Comparison of ENCODE assay signal across 25 cellular contexts in the genomic region with DNA sequence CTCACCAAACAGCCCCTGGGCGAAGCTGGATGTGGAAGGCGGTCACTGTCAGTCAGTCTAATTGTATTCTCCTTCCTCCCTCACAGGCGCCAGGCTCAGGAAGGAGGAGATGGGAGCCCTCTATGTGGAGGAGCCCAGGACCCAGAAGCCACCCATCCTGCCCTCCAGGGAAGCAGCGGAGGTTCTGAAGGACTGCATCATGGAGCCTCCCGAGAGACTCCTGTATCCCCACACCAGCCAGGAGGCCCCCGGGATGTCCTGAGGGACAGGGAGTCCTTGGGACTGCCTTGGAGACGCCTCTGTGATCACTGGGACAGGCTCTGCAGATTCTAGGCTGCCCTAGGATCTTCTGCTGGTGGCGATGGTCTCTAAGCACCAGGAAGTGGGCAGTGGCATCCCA. TPM values are rescaled to one million over a fixed set of nuclear protein-coding genes. Genes with fewer than 3 reads are reported as not detected.
A peak's percentile ranks its signal among the peaks of the same experiment; 100 is the strongest.
DNase-seq lines count a peak whose midpoint lies in the region; TF ChIP-seq lines count a peak whose summit lies in the region.
"Had no signal": no experiment of that assay in that cellular context is flagged by ENCODE, and none has a peak within 500 bp of the region (broad histone marks: within the 10 kb centered on the region; RNA-seq: fewer than 3 reads in every experiment).

No MANE protein-coding gene starts in this region.

- H3K36me3 ChIP-seq in KOPT-K1 (ENCODE audit: insufficient read depth, low read length) (0 out of 2 replicates have a peak, but pooled peaks cover 6% of the 10 kb centered on the region), ascending aorta (peaks cover 51 to 77% of the 10 kb centered on the region in 2 donors), SK-N-SH (replicated peaks in 1 of 2; ENCODE audit: control insufficient read depth in 1 of 2, insufficient read depth in 2 of 2, low read length in 1 of 2) (peaks cover 4 to 46% of the 10 kb centered on the region in 2 experiments)
- H3K36me3 ChIP-seq: cardiac muscle cell, colonic mucosa, ovary, WERI-Rb-1 had no signal

- no peak overlapping the region for H3K9ac ChIP-seq in SK-N-SH
- H3K9ac ChIP-seq: GM23248 had no signal

- peaks cover 9% of the 10 kb centered on the region for H3K36me3 Mint-ChIP-seq in activated naive CD4-positive, alpha-beta T cell treated with anti-CD3 and anti-CD28 coated beads, Interleukin-2, amount 50 U/mL, for 24 hours
- H3K36me3 Mint-ChIP-seq in activated T-helper 2 cell treated with anti-CD3 and anti-CD28 coated beads, Interferon-gamma antibody, Interleukin-2, Interleukin-4, amounts not matched to agents 10 μg/mL and 5 μg/mL and 100 μg/mL, durations not matched to agents 14 hours and 24 hours and 36 hours (ENCODE audit: low read depth) = peaks cover 47% of the 10 kb centered on the region

- CTCF ChIA-PET in SK-N-SH (lab: Yijun Ruan, JAX) = no interaction called here

- no peak for TF ChIP-seq RAD21 in SK-N-SH (IDR thresholded peaks at IDR 0.05; ENCODE audit: low read length)

- peak overlapping the region; percentile 19 for H3K4me3 Mint-ChIP-seq in activated naive CD4-positive, alpha-beta T cell treated with anti-CD3 and anti-CD28 coated beads, Interleukin-2, amount 50 U/mL, for 24 hours
- no peak overlapping the region for H3K4me3 Mint-ChIP-seq in activated T-helper 2 cell treated with anti-CD3 and anti-CD28 coated beads, Interferon-gamma antibody, Interleukin-2, Interleukin-4, amounts not matched to agents 10 μg/mL and 5 μg/mL and 100 μg/mL, durations not matched to agents 14 hours and 24 hours and 36 hours (ENCODE audit: low read depth)
- H3K4me3 Mint-ChIP-seq: neural crest cell; stimulated activated memory B cell treated with anti-CD40 and anti-IgM and Interleukin-4, amounts not matched to agents 10 μg/mL and 1 μg/mL and 100 μg/mL, for 72 hours; type B pancreatic cell had no signal

- no peaks in the 10 kb centered on the region for H3F3A ChIP-seq in SK-N-SH (replicated peaks; ENCODE audit: insufficient read depth)

- H4K20me1 ChIP-seq in SK-N-SH (ENCODE audit: insufficient read depth) = no peaks in the 10 kb centered on the region

- no peaks in the 10 kb centered on the region for H3K79me2 ChIP-seq in SK-N-SH (ENCODE audit: insufficient read depth)

- H3K9me2 ChIP-seq in SK-N-SH = no peaks in the 10 kb centered on the region

- no peak for TF ChIP-seq CTCF in ascending aorta (IDR thresholded peaks at IDR 0.05)
- TF ChIP-seq CTCF in SK-N-SH (IDR thresholded peaks at IDR 0.05) = no peak

- H2AFZ ChIP-seq in SK-N-SH (ENCODE audit: low read depth) = no peak overlapping the region
- H2AFZ ChIP-seq: GM23248, PC-9 had no signal

- intact Hi-C loops in activated T-helper 2 cell treated with anti-CD3 and anti-CD28 coated beads, Interferon-gamma antibody, Interleukin-2, Interleukin-4, amounts not matched to agents 10 μg/mL and 5 μg/mL and 100 μg/mL, durations not matched to agents 14 hours and 24 hours and 36 hours (cut with micrococcal nuclease) = no loop called here
- intact Hi-C loops in ascending aorta (cut with DNase I) = no loop called here

- H3K9me3 ChIP-seq in KOPT-K1 (ENCODE audit: insufficient read depth, low read length, poor library complexity, severe bottlenecking) (no peaks in the 10 kb centered on the region), ascending aorta (no peaks in the 10 kb centered on the region), SK-N-SH (no peaks in the 10 kb centered on the region)
- H3K9me3 ChIP-seq: colonic mucosa, ovary had no signal

- no peaks in the 10 kb centered on the region for H3K9me3 Mint-ChIP-seq in activated naive CD4-positive, alpha-beta T cell treated with anti-CD3 and anti-CD28 coated beads, Interleukin-2, amount 50 U/mL, for 24 hours
- H3K9me3 Mint-ChIP-seq in activated T-helper 2 cell treated with anti-CD3 and anti-CD28 coated beads, Interferon-gamma antibody, Interleukin-2, Interleukin-4, amounts not matched to agents 10 μg/mL and 5 μg/mL and 100 μg/mL, durations not matched to agents 14 hours and 24 hours and 36 hours = no peaks in the 10 kb centered on the region
- H3K9me3 Mint-ChIP-seq: activated naive CD4-positive, alpha-beta T cell treated with anti-CD3 and anti-CD28 coated beads, Interleukin-2, amount 50 U/mL, for 72 hours; neural crest cell; stimulated activated memory B cell treated with anti-CD40 and anti-IgM and Interleukin-4, amounts not matched to agents 10 μg/mL and 1 μg/mL and 100 μg/mL, for 72 hours; type B pancreatic cell had no signal

- no peak for DNase-seq in activated naive CD4-positive, alpha-beta T cell (lab: John Stamatoyannopoulos, UW)
- no peak for DNase-seq in activated T-helper 2 cell treated with anti-CD3 and anti-CD28 coated beads, Interferon-gamma antibody, Interleukin-2, Interleukin-4, amounts not matched to agents 10 μg/mL and 5 μg/mL and 100 μg/mL, durations not matched to agents 14 hours and 24 hours and 36 hours (ENCODE audit: low spot score)
- DNase-seq in NCI-H128 (lab: John Stamatoyannopoulos, UW; ENCODE audit: unreplicated experiment) (no peak), ascending aorta (ENCODE audit: low spot score in 2 of 2) (no peak), SK-N-SH (no peak)
- DNase-seq: activated CD4-positive, alpha-beta T cell treated with anti-CD3 and anti-CD28 coated beads, Interleukin-2, amount 50 U/mL, for 1 hour; colonic mucosa; effector CD8-positive, alpha-beta T cell; GM23248; mammary epithelial cell; MV-4-11; NCI-H146; PC-9; Right ventricle myocardium superior; substantia nigra; T1000; WERI-Rb-1 had no signal

- TF ChIP-seq EP300 in SK-N-SH (IDR thresholded peaks at IDR 0.05; ENCODE audit: borderline replicate concordance in 1 of 2, low read depth in 1 of 2, low read length in 1 of 2) = no peak

- no peak overlapping the region for H3K4me3 ChIP-seq in ascending aorta
- H3K4me3 ChIP-seq in SK-N-SH (ENCODE audit: low read depth in 2 of 2, low read length in 1 of 2) = no peak overlapping the region
- H3K4me3 ChIP-seq: cardiac muscle cell, colonic mucosa, GM23248, ovary, PC-9 had no signal

- H3K4me2 ChIP-seq in SK-N-SH = no peak overlapping the region
- H3K4me2 ChIP-seq: PC-9 had no signal

- H3K27me3 Mint-ChIP-seq in activated naive CD4-positive, alpha-beta T cell treated with anti-CD3 and anti-CD28 coated beads, Interleukin-2, amount 50 U/mL, for 24 hours = no peaks in the 10 kb centered on the region
- no peaks in the 10 kb centered on the region for H3K27me3 Mint-ChIP-seq in activated T-helper 2 cell treated with anti-CD3 and anti-CD28 coated beads, Interferon-gamma antibody, Interleukin-2, Interleukin-4, amounts not matched to agents 10 μg/mL and 5 μg/mL and 100 μg/mL, durations not matched to agents 14 hours and 24 hours and 36 hours (ENCODE audit: low read depth)
- H3K27me3 Mint-ChIP-seq: stimulated activated memory B cell treated with anti-CD40 and anti-IgM and Interleukin-4, amounts not matched to agents 10 μg/mL and 1 μg/mL and 100 μg/mL, for 72 hours; type B pancreatic cell had no signal

- peaks cover 63% of the 10 kb centered on the region for H3K4me1 Mint-ChIP-seq in activated naive CD4-positive, alpha-beta T cell treated with anti-CD3 and anti-CD28 coated beads, Interleukin-2, amount 50 U/mL, for 24 hours
- peaks cover 42% of the 10 kb centered on the region for H3K4me1 Mint-ChIP-seq in activated T-helper 2 cell treated with anti-CD3 and anti-CD28 coated beads, Interferon-gamma antibody, Interleukin-2, Interleukin-4, amounts not matched to agents 10 μg/mL and 5 μg/mL and 100 μg/mL, durations not matched to agents 14 hours and 24 hours and 36 hours (ENCODE audit: low read depth)
- H3K4me1 Mint-ChIP-seq: neural crest cell had no signal

- H3K27ac Mint-ChIP-seq in activated naive CD4-positive, alpha-beta T cell treated with anti-CD3 and anti-CD28 coated beads, Interleukin-2, amount 50 U/mL, for 24 hours = peak overlapping the region; percentile 30
- peak overlapping the region; percentile 57 for H3K27ac Mint-ChIP-seq in activated T-helper 2 cell treated with anti-CD3 and anti-CD28 coated beads, Interferon-gamma antibody, Interleukin-2, Interleukin-4, amounts not matched to agents 10 μg/mL and 5 μg/mL and 100 μg/mL, durations not matched to agents 14 hours and 24 hours and 36 hours
- H3K27ac Mint-ChIP-seq: stimulated activated memory B cell treated with anti-CD40 and anti-IgM and Interleukin-4, amounts not matched to agents 10 μg/mL and 1 μg/mL and 100 μg/mL, for 72 hours; type B pancreatic cell had no signal

- POLR2A ChIA-PET in SK-N-SH (lab: Yijun Ruan, JAX) = no interaction called here

- H3K4me1 ChIP-seq in ascending aorta (no peaks in the 10 kb centered on the region), SK-N-SH (ENCODE audit: control insufficient read depth in 1 of 2, insufficient read depth in 2 of 2, low read depth in 1 of 2, low read length in 1 of 2) (no peaks in the 10 kb centered on the region)
- H3K4me1 ChIP-seq: colonic mucosa had no signal

- H3K27ac ChIP-seq in KOPT-K1 (ENCODE audit: low read depth, low read length, poor library complexity, severe bottlenecking) (peak overlapping the region; percentile 77), ascending aorta (no peak overlapping the region), SK-N-SH (ENCODE audit: low read depth in 2 of 2, low read length in 1 of 2) (no peak overlapping the region)
- H3K27ac ChIP-seq: cardiac muscle cell, colonic mucosa, GM23248, ovary, PC-9 had no signal

- WGBS in SK-N-SH (ENCODE audit: low lambda C conversion rate) = 83% methylated on average over 6 of the region's 8 CpGs

- no peaks in the 10 kb centered on the region for H3K27me3 ChIP-seq in ascending aorta
- no peaks in the 10 kb centered on the region for H3K27me3 ChIP-seq in SK-N-SH (ENCODE audit: insufficient read depth)
- H3K27me3 ChIP-seq: cardiac muscle cell, colonic mucosa, ovary had no signal

TF ChIP-seq in SK-N-SH, 30 proteins besides CTCF, POLR2A, EP300 and RAD21 (continues in another document):
- TF ChIP-seq SMC3 (IDR thresholded peaks at IDR 0.05; ENCODE audit: low read depth, low read length) (no peak), RXRA (IDR thresholded peaks at IDR 0.05; ENCODE audit: borderline replicate concordance, low read depth) (no peak), JUND (IDR thresholded peaks at IDR 0.05) (no peak), RFX5 (IDR thresholded peaks at IDR 0.05; ENCODE audit: low read length) (no peak)

RNA-seq across cellular contexts. Expression of a gene that starts 9.7 kb away (rescaled TPM):
- total RNA-seq in activated T-helper 2 cell treated with anti-CD3 and anti-CD28 coated beads, Interferon-gamma antibody, Interleukin-2, Interleukin-4, amounts not matched to agents 10 μg/mL and 5 μg/mL and 100 μg/mL, durations not matched to agents 14 hours and 24 hours and 36 hours = 50.2 and 54.3 TPM in 2 replicates
- total RNA-seq in ascending aorta = 29.5 TPM
- 42.6 and 49.6 TPM in 2 replicates for polyA plus RNA-seq in SK-N-SH (2012; rRNA removed)
- 26.8 and 43.0 TPM in 2 replicates for polyA plus RNA-seq in SK-N-SH (2012; cell fraction: cytosol; rRNA removed)
- 22.5 and 34.6 TPM in 2 replicates for polyA plus RNA-seq in SK-N-SH (2012; cell fraction: nucleus; rRNA removed)

RNA-seq across cellular contexts. Expression of a gene that starts 25.8 kb away (rescaled TPM):
- 14.6 and 16.4 TPM in 2 replicates for total RNA-seq in activated T-helper 2 cell treated with anti-CD3 and anti-CD28 coated beads, Interferon-gamma antibody, Interleukin-2, Interleukin-4, amounts not matched to agents 10 μg/mL and 5 μg/mL and 100 μg/mL, durations not matched to agents 14 hours and 24 hours and 36 hours
- 1.7 TPM for total RNA-seq in ascending aorta
- polyA plus RNA-seq in SK-N-SH (2012; rRNA removed) = 17.3 and 24.3 TPM in 2 replicates
- polyA plus RNA-seq in SK-N-SH (2012; cell fraction: cytosol; rRNA removed) = 5.9 and 9.1 TPM in 2 replicates
- polyA plus RNA-seq in SK-N-SH (2012; cell fraction: nucleus; rRNA removed) = 95.3 and 96.2 TPM in 2 replicates
